ENCODE assay signal across 25 cellular contexts in the genomic region with DNA sequence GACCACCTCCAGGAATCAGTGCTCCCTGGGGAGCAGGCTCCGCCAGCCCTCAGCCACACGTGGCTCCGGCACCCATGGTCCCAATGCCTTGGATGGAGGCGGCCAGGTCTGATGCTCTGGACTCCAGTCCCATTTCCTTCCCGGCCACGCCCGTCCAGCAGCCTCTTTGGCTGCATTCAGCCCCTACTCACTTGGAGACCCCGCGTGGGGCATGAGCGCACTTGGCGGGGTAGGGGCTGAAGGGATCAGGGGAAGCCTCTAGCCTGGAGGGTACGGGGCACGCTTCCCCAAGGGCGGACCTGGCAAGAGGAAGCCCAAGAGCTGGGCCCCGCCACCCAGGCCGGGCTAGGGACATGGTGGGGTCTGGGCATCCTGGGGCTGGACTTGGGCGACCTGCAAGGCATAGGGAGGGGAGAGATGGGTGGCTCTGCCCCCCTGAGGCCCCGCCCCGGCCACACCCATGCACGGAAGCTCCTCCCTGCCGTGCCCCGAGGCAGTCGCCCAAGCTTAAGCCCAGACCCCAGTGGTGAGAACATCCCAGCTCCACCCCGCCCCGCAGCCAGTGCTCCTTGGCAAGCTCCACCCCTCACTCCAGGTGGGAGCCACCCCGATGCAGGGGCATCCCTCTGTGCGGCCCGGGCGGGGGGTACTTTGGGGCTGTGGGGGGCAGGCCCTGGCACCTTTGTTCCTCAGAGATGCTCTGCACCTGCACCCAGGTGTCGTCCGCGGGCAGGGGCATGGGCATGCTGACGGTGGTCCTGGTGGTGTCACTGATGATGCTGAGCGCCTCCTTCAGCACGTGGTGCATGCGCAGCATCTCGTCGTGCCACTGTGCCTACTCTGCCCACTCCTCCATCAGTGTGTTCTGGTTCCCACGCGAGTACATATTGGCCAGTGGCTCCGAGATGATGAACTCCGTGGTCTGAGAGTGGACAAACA.
DNase-seq lines count a peak whose midpoint lies in the region; TF ChIP-seq lines count a peak whose summit lies in the region.
"Had no signal": no experiment of that assay in that cellular context is flagged by ENCODE, and none has a peak within 500 bp of the region (broad histone marks: within the 10 kb centered on the region; RNA-seq: fewer than 3 reads in every experiment).

No MANE protein-coding gene starts in this region.

- DNase-seq in activated CD4-positive, alpha-beta T cell treated with anti-CD3 and anti-CD28 coated beads, Interleukin-2, amount 10 ng/mL, durations not matched to agents 24 days and 14 days = peak; percentile 37
- DNase-seq in activated CD4-positive, alpha-beta T cell treated with anti-CD3 and anti-CD28 coated beads, Interleukin-2, amount 50 U/mL, for 1 hour = no peak
- DNase-seq in NB4 (ENCODE audit: low read depth) (peak; percentile 9), iPS-NIHi7 (ENCODE audit: extremely low spot score) (peak; percentile 15), trophoblast cell (no peak), NCI-H187 (lab: John Stamatoyannopoulos, UW) (no peak), middle frontal gyrus (ENCODE audit: extremely low spot score, low spot score) (no peak), AG08396 (ENCODE audit: low spot score) (no peak)
- DNase-seq: Calu3; EL; GOT3; left colon; NCI-H1436 treated with DMSO at 0.1 percent for 48 hours; NCI-H82; occipital lobe; PC-3; sigmoid colon; stimulated activated CD4-positive, alpha-beta T cell treated with anti-CD3 and anti-CD28 coated beads, Interleukin-1b, Interleukin-23, amount 100 ng/mL, for 48 hours had no signal

- TF ChIP-seq POLR2A in NB4 (IDR thresholded peaks at IDR 0.05; ENCODE audit: extremely low read depth, insufficient read length) = no peak

- H3K4me3 Mint-ChIP-seq in activated CD4-positive, alpha-beta T cell treated with anti-CD3 and anti-CD28 coated beads, Interleukin-2, amount 10 ng/mL, durations not matched to agents 24 days and 14 days = no peak overlapping the region
- H3K4me3 Mint-ChIP-seq: stimulated activated naive CD8-positive, alpha-beta T cell treated with anti-CD3 and anti-CD28 coated beads, Interleukin-15, Interleukin-2, amounts not matched to agents 100 ng/mL and 50 ng/mL, for 24 hours; T-helper 1 cell treated with Interleukin-12 subunit alpha and Interleukin-12 subunit beta and Interleukin-4 antibody, amounts not matched to agents 30 μg/mL and 1 μg/mL, for 36 hours had no signal

- intact Hi-C loops in activated CD4-positive, alpha-beta T cell treated with anti-CD3 and anti-CD28 coated beads, Interleukin-2, amount 10 ng/mL, durations not matched to agents 24 days and 14 days (cut with micrococcal nuclease) = no loop called here

- no peak overlapping the region for H2BK12ac ChIP-seq in trophoblast cell (ENCODE audit: low read length)

- H4K12ac ChIP-seq in trophoblast cell (ENCODE audit: low read depth, low read length) = no peak overlapping the region

- H3K36me3 ChIP-seq in trophoblast cell (ENCODE audit: control insufficient read depth in 1 of 2, insufficient read depth in 2 of 2, low read length in 2 of 2) = no peaks in the 10 kb centered on the region
- H3K36me3 ChIP-seq: BLaER1 treated with 17β-estradiol and CSF1 and Interleukin-3, amounts not matched to agents 10 nM and 100 nM; SJSA1; vagina had no signal

- TF ChIP-seq CTCF in NB4 (IDR thresholded peaks at IDR 0.05; ENCODE audit: low read depth, low read length) = no peak

- no peak overlapping the region for H3K23ac ChIP-seq in trophoblast cell (ENCODE audit: low read length)

- H3K4me1 ChIP-seq in trophoblast cell (ENCODE audit: control insufficient read depth in 1 of 2, insufficient read depth in 2 of 2, low read length in 2 of 2) = no peaks in the 10 kb centered on the region
- H3K4me1 ChIP-seq: sigmoid colon, SJSA1, vagina had no signal

- H3K27me3 Mint-ChIP-seq in activated CD4-positive, alpha-beta T cell treated with anti-CD3 and anti-CD28 coated beads, Interleukin-2, amount 10 ng/mL, durations not matched to agents 24 days and 14 days = no peaks in the 10 kb centered on the region

- no peak overlapping the region for H2BK5ac ChIP-seq in trophoblast cell (ENCODE audit: low read depth, low read length, poor library complexity)

- H4K91ac ChIP-seq in trophoblast cell (ENCODE audit: low read depth, low read length) = no peak overlapping the region

- H3K27me3 ChIP-seq in trophoblast cell (ENCODE audit: insufficient read depth, low read length) = no peaks in the 10 kb centered on the region
- H3K27me3 ChIP-seq: BLaER1 treated with 17β-estradiol and CSF1 and Interleukin-3, amounts not matched to agents 10 nM and 100 nM; sigmoid colon; SJSA1; vagina had no signal

- no peaks in the 10 kb centered on the region for H3K9me3 Mint-ChIP-seq in activated CD4-positive, alpha-beta T cell treated with anti-CD3 and anti-CD28 coated beads, Interleukin-2, amount 10 ng/mL, durations not matched to agents 24 days and 14 days
- H3K9me3 Mint-ChIP-seq: activated T-helper 2 cell treated with anti-CD3 and anti-CD28 coated beads, Interferon-gamma antibody, Interleukin-2, Interleukin-4, amounts not matched to agents 10 μg/mL and 5 μg/mL and 100 μg/mL, durations not matched to agents 14 hours and 24 hours and 36 hours; stimulated activated naive CD8-positive, alpha-beta T cell treated with anti-CD3 and anti-CD28 coated beads, Interleukin-15, Interleukin-2, amounts not matched to agents 100 ng/mL and 50 ng/mL, for 24 hours; T-helper 1 cell treated with Interleukin-12 subunit alpha and Interleukin-12 subunit beta and Interleukin-4 antibody, amounts not matched to agents 30 μg/mL and 1 μg/mL, for 36 hours had no signal

- no peak overlapping the region for H2AFZ ChIP-seq in trophoblast cell (ENCODE audit: insufficient read depth, low read length, poor library complexity)

- H3K79me2 ChIP-seq in trophoblast cell (ENCODE audit: control insufficient read depth, insufficient read depth, low read length, poor library complexity) = no peaks in the 10 kb centered on the region

- no peak overlapping the region for H2AK5ac ChIP-seq in trophoblast cell (ENCODE audit: low read length)

- H3K4me2 ChIP-seq in trophoblast cell (ENCODE audit: low read length) = no peak overlapping the region
- H3K4me2 ChIP-seq: BLaER1 treated with 17β-estradiol and CSF1 and Interleukin-3, amounts not matched to agents 10 nM and 100 nM had no signal

- H3K9ac ChIP-seq in trophoblast cell (ENCODE audit: low read length) = peak overlapping the region; percentile 66
- H3K9ac ChIP-seq: BLaER1 treated with 17β-estradiol and CSF1 and Interleukin-3, amounts not matched to agents 10 nM and 100 nM had no signal

- no peak overlapping the region for H4K8ac ChIP-seq in trophoblast cell (ENCODE audit: low read depth, low read length)

- H3K9me3 ChIP-seq in trophoblast cell (ENCODE audit: insufficient read depth, low read depth, low read length) = peaks cover 13% of the 10 kb centered on the region
- H3K9me3 ChIP-seq: sigmoid colon, SJSA1, vagina had no signal

- H3K4me3 ChIP-seq in NB4 (ENCODE audit: low read depth, low read length) = no peak overlapping the region
- H3K4me3 ChIP-seq in trophoblast cell (ENCODE audit: low read depth, low read length) = no peak overlapping the region
- H3K4me3 ChIP-seq: BLaER1 treated with 17β-estradiol and CSF1 and Interleukin-3, amounts not matched to agents 10 nM and 100 nM; sigmoid colon; SJSA1; vagina had no signal

- no peaks in the 10 kb centered on the region for H3K36me3 Mint-ChIP-seq in activated CD4-positive, alpha-beta T cell treated with anti-CD3 and anti-CD28 coated beads, Interleukin-2, amount 10 ng/mL, durations not matched to agents 24 days and 14 days (ENCODE audit: low read depth)

- H3K4me1 Mint-ChIP-seq in activated CD4-positive, alpha-beta T cell treated with anti-CD3 and anti-CD28 coated beads, Interleukin-2, amount 10 ng/mL, durations not matched to agents 24 days and 14 days = no peaks in the 10 kb centered on the region

- no peaks in the 10 kb centered on the region for H3K79me1 ChIP-seq in trophoblast cell (ENCODE audit: low read length)

- no peak overlapping the region for H3K27ac Mint-ChIP-seq in activated CD4-positive, alpha-beta T cell treated with anti-CD3 and anti-CD28 coated beads, Interleukin-2, amount 10 ng/mL, durations not matched to agents 24 days and 14 days
- H3K27ac Mint-ChIP-seq: activated T-helper 2 cell treated with anti-CD3 and anti-CD28 coated beads, Interferon-gamma antibody, Interleukin-2, Interleukin-4, amounts not matched to agents 10 μg/mL and 5 μg/mL and 100 μg/mL, durations not matched to agents 14 hours and 24 hours and 36 hours; T-helper 1 cell treated with Interleukin-12 subunit alpha and Interleukin-12 subunit beta and Interleukin-4 antibody, amounts not matched to agents 30 μg/mL and 1 μg/mL, for 36 hours had no signal

- H3K14ac ChIP-seq in trophoblast cell (ENCODE audit: low read length) = no peak overlapping the region

- no peak overlapping the region for H2BK120ac ChIP-seq in trophoblast cell (ENCODE audit: insufficient read depth, low read length, poor library complexity)

- H3K27ac ChIP-seq in trophoblast cell (ENCODE audit: low read depth, low read length) = no peak overlapping the region
- H3K27ac ChIP-seq: BLaER1 treated with 17β-estradiol and CSF1 and Interleukin-3, amounts not matched to agents 10 nM and 100 nM; epithelial cell of prostate; sigmoid colon; SJSA1; vagina had no signal

- no peak overlapping the region for H3K4ac ChIP-seq in trophoblast cell (ENCODE audit: low read depth, low read length)

- no peak overlapping the region for H3K18ac ChIP-seq in trophoblast cell (ENCODE audit: low read length)

- no CpG with 5 or more reads among the region's 42 CpGs for WGBS in trophoblast cell (ENCODE audit: extremely low coverage, insufficient coverage, insufficient read length)

Comparison
In these comparisons a context has a peak if more than half of its experiments do, and no peak if none do; other contexts are left out.
1. DNase-seq: peak in activated CD4-positive, alpha-beta T cell treated with anti-CD3 and anti-CD28 coated beads, Interleukin-2, amount 10 ng/mL, durations not matched to agents 24 days and 14 days (single experiment), NB4 (single experiment) and iPS-NIHi7 (single experiment); none in activated CD4-positive, alpha-beta T cell treated with anti-CD3 and anti-CD28 coated beads, Interleukin-2, amount 50 U/mL, for 1 hour (single experiment), trophoblast cell (0 of 2), NCI-H187 (0 of 2), middle frontal gyrus (single experiment) and AG08396 (single experiment).